Comparison of ENCODE assay signal across 24 cellular contexts in the genomic region with DNA sequence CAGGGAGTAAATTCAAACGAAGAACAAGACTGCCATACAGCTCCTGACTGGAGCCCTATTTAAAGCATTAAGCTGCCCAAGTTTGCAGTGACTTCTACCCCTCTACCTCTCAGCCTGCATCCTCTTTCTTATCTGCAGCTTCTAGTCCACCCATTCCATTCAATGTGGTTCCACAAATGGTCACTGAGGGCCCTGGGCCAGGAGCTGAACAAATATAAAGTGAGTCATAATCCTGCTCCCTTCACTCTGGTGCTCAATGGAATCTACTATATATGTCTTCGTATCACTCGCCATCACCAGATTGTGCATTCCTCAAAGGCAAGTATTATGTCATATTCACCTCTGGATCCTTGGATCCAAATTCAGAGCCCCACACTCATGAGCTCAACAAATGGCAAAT.
A peak's percentile ranks its signal among the peaks of the same experiment; 100 is the strongest.
DNase-seq lines count a peak whose midpoint lies in the region; ATAC-seq, FAIRE-seq and TF ChIP-seq lines count a peak whose summit lies in the region.
"Had no signal": no experiment of that assay in that cellular context is flagged by ENCODE, and none has a peak within 500 bp of the region (broad histone marks: within the 10 kb centered on the region; RNA-seq: fewer than 3 reads in every experiment).

No MANE protein-coding gene starts in this region.

- CTCF ChIA-PET in HepG2 (lab: Yijun Ruan, JAX; ENCODE audit: low intra/inter-chr PET ratio, low total read pairs) = no interaction called here

- POLR2A ChIA-PET in HepG2 (lab: Yijun Ruan, JAX) = no interaction called here

- H3K4me1 Mint-ChIP-seq in astrocyte (ENCODE audit: low read depth, unreplicated experiment) = peaks cover 2% of the 10 kb centered on the region

- H3K9me2 ChIP-seq in GM23248 (ENCODE audit: insufficient read depth) = no peaks in the 10 kb centered on the region

- H3K4me3 Mint-ChIP-seq in astrocyte (ENCODE audit: unreplicated experiment) = no peak overlapping the region
- H3K4me3 Mint-ChIP-seq: CD4-positive, alpha-beta T cell; GM23338 had no signal

- BruUV-seq in HepG2 (replicated peaks; lab: Mats Ljungman, UMichigan) = no TSS peak

- H3K9ac ChIP-seq in GM23248 = no peak overlapping the region
- no peak overlapping the region for H3K9ac ChIP-seq in astrocyte (ENCODE audit: low read length)
- H3K9ac ChIP-seq in HepG2 (ENCODE audit: insufficient read depth, low read depth, low read length) = no peak overlapping the region

- no peak overlapping the region for H3K27ac Mint-ChIP-seq in astrocyte (ENCODE audit: unreplicated experiment)
- H3K27ac Mint-ChIP-seq: CD4-positive, alpha-beta T cell; GM23338 had no signal

- FAIRE-seq in astrocyte (lab: Jason Lieb, UNC) = no peak
- FAIRE-seq in HepG2 (lab: Jason Lieb, UNC) = no peak
- FAIRE-seq in H54 (lab: Jason Lieb, UNC) = no peak
- FAIRE-seq: A549, GM18507 had no signal

- H3K4me2 ChIP-seq in GM23248 (ENCODE audit: unreplicated experiment) = no peak overlapping the region
- no peak overlapping the region for H3K4me2 ChIP-seq in astrocyte (ENCODE audit: low read length)
- no peak overlapping the region for H3K4me2 ChIP-seq in HepG2 (ENCODE audit: low read depth, low read length)
- H3K4me2 ChIP-seq: A549, GM23338 had no signal

- WGBS in GM23248 (ENCODE audit: low coverage in 1 of 2, low lambda C conversion rate in 2 of 2, missing lambda C conversion rate in 2 of 2), 2 experiments = 50 to 54% methylated on average over 3 of the region's 3 CpGs
- 39% methylated on average over 3 of the region's 3 CpGs for WGBS in HepG2 (ENCODE audit: low lambda C conversion rate)

- no peak overlapping the region for H3K4me3 ChIP-seq in GM23248
- H3K4me3 ChIP-seq in astrocyte (ENCODE audit: insufficient read depth, low read depth, low read length) = no peak overlapping the region
- H3K4me3 ChIP-seq in choroid plexus epithelial cell (ENCODE audit: low read depth, low read length) = no peak overlapping the region
- no peak overlapping the region for H3K4me3 ChIP-seq in HepG2 (replicated peaks in 1 of 3; ENCODE audit: insufficient read depth in 1 of 3, low read depth in 2 of 3, low read length in 3 of 3)
- H3K4me3 ChIP-seq: A549, GM23338, Peyer's patch, SJSA1 had no signal

- no peaks in the 10 kb centered on the region for H3K27me3 ChIP-seq in GM23248 (replicated peaks; ENCODE audit: insufficient read depth)
- H3K27me3 ChIP-seq in astrocyte (ENCODE audit: insufficient read depth, low read length) = no peaks in the 10 kb centered on the region
- no peaks in the 10 kb centered on the region for H3K27me3 ChIP-seq in HepG2 (ENCODE audit: control insufficient read depth in 1 of 2, insufficient read depth in 2 of 2, low read length in 2 of 2)
- H3K27me3 ChIP-seq: Peyer's patch, SJSA1 had no signal

- no peaks in the 10 kb centered on the region for H3K36me3 ChIP-seq in GM23248 (ENCODE audit: low read depth)
- no peaks in the 10 kb centered on the region for H3K36me3 ChIP-seq in astrocyte (ENCODE audit: insufficient read depth, low read length)
- no peaks in the 10 kb centered on the region for H3K36me3 ChIP-seq in HepG2 (replicated peaks in 1 of 2; ENCODE audit: control insufficient read depth in 1 of 2, insufficient read depth in 2 of 2, low read length in 2 of 2)
- H3K36me3 ChIP-seq: Peyer's patch, SJSA1 had no signal

- no peaks in the 10 kb centered on the region for H3K36me3 Mint-ChIP-seq in astrocyte (ENCODE audit: low read depth, unreplicated experiment)

- H3K9me3 Mint-ChIP-seq in astrocyte (ENCODE audit: unreplicated experiment) = no peaks in the 10 kb centered on the region
- H3K9me3 Mint-ChIP-seq: GM23338 had no signal

- no peaks in the 10 kb centered on the region for H3K9me3 ChIP-seq in GM23248 (ENCODE audit: low read depth)
- no peaks in the 10 kb centered on the region for H3K9me3 ChIP-seq in astrocyte (ENCODE audit: insufficient read depth, low read depth, low read length)
- H3K9me3 ChIP-seq in HepG2 (ENCODE audit: low read length) = no peaks in the 10 kb centered on the region
- H3K9me3 ChIP-seq: A549, Peyer's patch, SJSA1 had no signal

- intact Hi-C loops in HepG2 (cut with micrococcal nuclease; ENCODE audit: unreplicated experiment) = no loop called here

- in situ Hi-C loops in GM23248 (cut with MboI) (no loop called here), HepG2 (cut with HindIII; ENCODE audit: extremely low pct_ligation_motif_present, low pct_unique_long_range_greater_than_20kb) (no loop called here)

- no peaks in the 10 kb centered on the region for H3F3A ChIP-seq in GM23248 (ENCODE audit: insufficient read depth)

- TF ChIP-seq EP300 in HepG2 (IDR thresholded peaks at IDR 0.05; ENCODE audit: low read depth in 2 of 2, low read length in 2 of 2) (no peak), HepG2 (CRISPR knock-in tag; IDR thresholded peaks at IDR 0.05; ENCODE audit: borderline replicate concordance) (no peak)

- H4K20me1 ChIP-seq in GM23248 (ENCODE audit: insufficient read depth) (no peaks in the 10 kb centered on the region), astrocyte (ENCODE audit: insufficient read depth, low read length) (no peaks in the 10 kb centered on the region), HepG2 (ENCODE audit: insufficient read depth, low read length) (no peaks in the 10 kb centered on the region)

- TF ChIP-seq POLR2A in HepG2 (IDR thresholded peaks at IDR 0.05; ENCODE audit: insufficient read depth in 1 of 2, low read depth in 2 of 2, low read length in 2 of 2) (no peak), H54 (IDR thresholded peaks at IDR 0.05; ENCODE audit: low read depth, low read length) (no peak)

- DNase-seq in GM23248 (peak; percentile 40), astrocyte (ENCODE audit: low read depth) (peak; percentile 65), choroid plexus epithelial cell (ENCODE audit: low read depth) (peak; percentile 23), HepG2 (ENCODE audit: low spot score) (no peak), H54 (ENCODE audit: insufficient read length, low spot score) (no peak), GM10266 (ENCODE audit: extremely low spot score) (no peak)
- no peak for DNase-seq in activated CD4-positive, alpha-beta T cell treated with anti-CD3 and anti-CD28 coated beads, Interleukin-2, amount 50 U/mL, for 1 hour
- DNase-seq: CD4-positive, alpha-beta T cell; DND-41; HCEC 1CT; KBM-7; NCI-H1092; NCI-H2029 treated with DMSO at 0.1 percent for 48 hours; NCI-H226; NCI-H510A treated with DMSO at 0.1 percent for 48 hours; NCI-H774; NK-92 treated with Interleukin-12 subunit alpha and Interleukin-12 subunit beta, amount 100 ng/mL, for 24 hours; Peyer's patch had no signal

- ATAC-seq in HepG2 (no peak), HG03039 (IDR thresholded peaks at IDR 0.05; ENCODE audit: unreplicated experiment) (no peak)
- ATAC-seq: Right ventricle myocardium inferior had no signal

- TF ChIP-seq RAD21 in HepG2 (CRISPR knock-in tag; IDR thresholded peaks at IDR 0.05) = no peak

- TF ChIP-seq CTCF in astrocyte (IDR thresholded peaks at IDR 0.05; ENCODE audit: insufficient read depth, low read depth, low read length) = no peak
- TF ChIP-seq CTCF in choroid plexus epithelial cell (conservative IDR thresholded peaks at IDR 0.05; ENCODE audit: low read depth, low read length) = no peak
- no peak for TF ChIP-seq CTCF in HepG2 (CRISPR knock-in tag; IDR thresholded peaks at IDR 0.05)
- TF ChIP-seq CTCF in GM10266 (IDR thresholded peaks at IDR 0.05; ENCODE audit: control insufficient read depth, insufficient read depth, low read depth, missing control alignments) = no peak

- no peaks in the 10 kb centered on the region for H3K4me1 ChIP-seq in GM23248 (ENCODE audit: insufficient read depth)
- H3K4me1 ChIP-seq in astrocyte (ENCODE audit: insufficient read depth, low read length) = no peaks in the 10 kb centered on the region
- H3K4me1 ChIP-seq in HepG2 (ENCODE audit: insufficient read depth, low read length) = peaks cover 35% of the 10 kb centered on the region
- H3K4me1 ChIP-seq: A549, Peyer's patch, SJSA1 had no signal

- H3K79me2 ChIP-seq in GM23248 (ENCODE audit: insufficient read depth) (no peaks in the 10 kb centered on the region), astrocyte (ENCODE audit: insufficient read depth, low read length) (no peaks in the 10 kb centered on the region), HepG2 (ENCODE audit: insufficient read depth, low read length) (no peaks in the 10 kb centered on the region)

- H2AFZ ChIP-seq in GM23248 (no peak overlapping the region), astrocyte (ENCODE audit: low read depth, low read length) (no peak overlapping the region), HepG2 (ENCODE audit: low read length) (no peak overlapping the region)
- H2AFZ ChIP-seq: GM23338 had no signal

- H3K27me3 Mint-ChIP-seq in astrocyte (ENCODE audit: low read depth, unreplicated experiment) = no peaks in the 10 kb centered on the region
- H3K27me3 Mint-ChIP-seq: CD4-positive, alpha-beta T cell had no signal

- H3K27ac ChIP-seq in GM23248 (no peak overlapping the region), astrocyte (ENCODE audit: low read depth, low read length) (no peak overlapping the region), HepG2 (ENCODE audit: extremely low read length, insufficient read depth, low read length) (no peak overlapping the region)
- H3K27ac ChIP-seq: A549, Peyer's patch, SJSA1 had no signal

TF ChIP-seq in HepG2, 621 proteins besides CTCF, POLR2A, EP300 and RAD21:
- TF ChIP-seq MIXL1 (CRISPR knock-in tag; IDR thresholded peaks at IDR 0.05) (no peak), FOSL2 (CRISPR knock-in tag; IDR thresholded peaks at IDR 0.05) (peak; percentile 34; the same call in 1 of the 2 replicates)

Comparison
In these comparisons a context has a peak if more than half of its experiments do, and no peak if none do; other contexts are left out.
1. DNase-seq: peak in GM23248 (single experiment), astrocyte (single experiment) and choroid plexus epithelial cell (single experiment); none in HepG2 (single experiment), H54 (single experiment), activated CD4-positive, alpha-beta T cell treated with anti-CD3 and anti-CD28 coated beads, Interleukin-2, amount 50 U/mL, for 1 hour (single experiment) and GM10266 (single experiment).